ENCODE assay signal across 17 cellular contexts in the genomic region with DNA sequence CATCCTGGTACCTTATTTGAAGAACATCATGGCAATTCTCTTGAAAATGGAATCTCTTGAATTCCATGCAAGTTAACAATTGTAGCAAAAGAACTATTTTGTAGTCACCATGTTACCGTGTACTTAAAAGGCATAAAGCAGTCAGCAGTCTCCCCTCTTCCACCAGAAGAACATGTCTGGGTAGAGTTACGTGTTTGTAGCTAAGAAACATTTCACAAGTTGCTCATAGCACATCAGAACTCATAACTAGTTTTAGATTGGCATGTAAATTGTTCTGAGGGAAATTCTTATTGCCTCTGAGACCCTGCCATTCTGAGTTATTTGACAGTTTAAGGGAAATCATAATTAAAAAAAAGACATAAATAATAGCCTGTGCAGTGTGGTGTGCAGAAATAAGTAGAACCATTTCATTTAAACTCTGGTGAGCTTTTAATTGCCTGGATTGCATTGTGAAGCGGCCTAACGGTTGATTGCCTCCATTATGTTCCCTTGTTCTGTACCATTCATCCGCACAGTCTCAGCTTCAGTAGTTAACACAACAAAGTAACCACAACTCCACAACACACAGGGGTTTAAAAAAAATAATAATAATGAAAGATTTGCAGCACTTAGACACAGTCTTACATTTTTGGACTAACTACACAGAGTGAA. TPM values are rescaled to one million over a fixed set of nuclear protein-coding genes. Genes with fewer than 3 reads are reported as not detected.
DNase-seq lines count a peak whose midpoint lies in the region; ATAC-seq and TF ChIP-seq lines count a peak whose summit lies in the region.
"Had no signal": no experiment of that assay in that cellular context is flagged by ENCODE, and none has a peak within 500 bp of the region (broad histone marks: within the 10 kb centered on the region; RNA-seq: fewer than 3 reads in every experiment).

No MANE protein-coding gene starts in this region.

- TF ChIP-seq POLR2A in tibial nerve (IDR thresholded peaks at IDR 0.05), result no peak

- H3K4me1 ChIP-seq in neuron (ENCODE audit: insufficient read depth, low read length), result peaks cover 42% of the 10 kb centered on the region
- peaks cover 0 to 18% (median 1%) of the 10 kb centered on the region in 4 donors for H3K4me1 ChIP-seq in tibial nerve

- H3K4me3 Mint-ChIP-seq in Calu3 (ENCODE audit: low read depth, unreplicated experiment), result no peak overlapping the region
- H3K4me3 Mint-ChIP-seq in activated CD8-positive, alpha-beta T cell treated with anti-CD3 and anti-CD28 coated beads, Interleukin-2, amount 10 ng/mL, durations not matched to agents 7 days and 5 days, result no peak overlapping the region
- H3K4me3 Mint-ChIP-seq: activated naive CD8-positive, alpha-beta T cell treated with anti-CD3 and anti-CD28 coated beads, Interleukin-2, amount 50 U/mL, for 24 hours; dendritic cell treated with granulocyte-macrophage colony-stimulating factor and Interleukin-4, amounts not matched to agents 40 ng/mL and 50 ng/mL, for 4 days; HFFc6; T-helper 17 cell had no signal

- POLR2A ChIA-PET in activated CD8-positive, alpha-beta T cell treated with anti-CD3 and anti-CD28 coated beads, Interleukin-2, amount 10 ng/mL, durations not matched to agents 7 days and 5 days (lab: Charles Lee), result no interaction called here

- H3K4me3 ChIP-seq in neuron (ENCODE audit: low read length) (peak overlapping the region; percentile 66), tibial nerve (no peak overlapping the region)

- CTCF ChIA-PET in Calu3 (lab: Charles Lee), result no interaction called here
- CTCF ChIA-PET in activated CD8-positive, alpha-beta T cell treated with anti-CD3 and anti-CD28 coated beads, Interleukin-2, amount 10 ng/mL, durations not matched to agents 7 days and 5 days (lab: Charles Lee), result no interaction called here

- peak overlapping the region; percentile 54 for H3K27ac ChIP-seq in cingulate gyrus (ENCODE audit: low read depth, low read length)
- no peak overlapping the region for H3K27ac ChIP-seq in tibial nerve
- H3K27ac ChIP-seq: HL-60 had no signal

- H3K27me3 ChIP-seq in neuron (ENCODE audit: insufficient read depth, low read length) (peaks cover 8% of the 10 kb centered on the region), tibial nerve (no peaks in the 10 kb centered on the region)

- no peak for TF ChIP-seq EP300 in tibial nerve (IDR thresholded peaks at IDR 0.05)

- peak; percentile 67 for DNase-seq in Ammon's horn (ENCODE audit: low spot score)
- peak; percentile 84 for DNase-seq in NCI-H146 (lab: John Stamatoyannopoulos, UW)
- DNase-seq in Calu3, result no peak
- DNase-seq in activated CD8-positive, alpha-beta T cell treated with anti-CD3 and anti-CD28 coated beads, Interleukin-2, amount 10 ng/mL, durations not matched to agents 7 days and 5 days, result no peak
- no peak for DNase-seq in tibial nerve (ENCODE audit: low spot score in 2 of 2)
- no peak for DNase-seq in activated gamma-delta T cell (lab: John Stamatoyannopoulos, UW)
- DNase-seq: activated naive CD8-positive, alpha-beta T cell treated with anti-CD3 and anti-CD28 coated beads, Interleukin-2, amount 50 U/mL, for 24 hours; activated T-cell treated with anti-CD3 and anti-CD28 coated beads, Interleukin-2, amount 50 U/mL, for 1 hour; HFFc6; NCI-H446; stimulated activated CD4-positive, alpha-beta T cell treated with anti-CD3 and anti-CD28 coated beads, Interleukin-12 subunit alpha, Interleukin-12 subunit beta, amount 100 ng/mL, for 4 hours; T-helper 17 cell had no signal

- H3K36me3 Mint-ChIP-seq in Calu3 (ENCODE audit: insufficient read depth, unreplicated experiment), result peaks cover 11% of the 10 kb centered on the region
- H3K36me3 Mint-ChIP-seq in activated CD8-positive, alpha-beta T cell treated with anti-CD3 and anti-CD28 coated beads, Interleukin-2, amount 10 ng/mL, durations not matched to agents 7 days and 5 days (ENCODE audit: low read depth), result no peaks in the 10 kb centered on the region

- H3K36me3 ChIP-seq in neuron (ENCODE audit: insufficient read depth, low read length) (no peaks in the 10 kb centered on the region), tibial nerve (no peaks in the 10 kb centered on the region)

- intact Hi-C loops in Calu3 (cut with micrococcal nuclease; ENCODE audit: unreplicated experiment), result no loop called here

- TF ChIP-seq CTCF in Calu3 (IDR thresholded peaks at IDR 0.05; ENCODE audit: unreplicated experiment), result no peak
- TF ChIP-seq CTCF in tibial nerve (IDR thresholded peaks at IDR 0.05), result no peak

- WGBS in tibial nerve, 2 donors, result 90 to 93% methylated on average over 5 of the region's 5 CpGs

- H2AFZ ChIP-seq in neuron (ENCODE audit: low read depth, low read length), result peak overlapping the region; percentile 20

- H3K27ac Mint-ChIP-seq in Calu3 (ENCODE audit: unreplicated experiment), result no peak overlapping the region
- no peak overlapping the region for H3K27ac Mint-ChIP-seq in activated CD8-positive, alpha-beta T cell treated with anti-CD3 and anti-CD28 coated beads, Interleukin-2, amount 10 ng/mL, durations not matched to agents 7 days and 5 days
- H3K27ac Mint-ChIP-seq: activated naive CD8-positive, alpha-beta T cell treated with anti-CD3 and anti-CD28 coated beads, Interleukin-2, amount 50 U/mL, for 24 hours; dendritic cell treated with granulocyte-macrophage colony-stimulating factor and Interleukin-4, amounts not matched to agents 40 ng/mL and 50 ng/mL, for 4 days; HFFc6; T-helper 17 cell had no signal

- BruUV-seq in Calu3 (replicated peaks; lab: Mats Ljungman, UMichigan), result no TSS peak

- ATAC-seq in activated CD8-positive, alpha-beta T cell treated with anti-CD3 and anti-CD28 coated beads, Interleukin-2, amount 10 ng/mL, durations not matched to agents 7 days and 5 days, result no peak
- ATAC-seq: activated naive CD8-positive, alpha-beta T cell treated with anti-CD3 and anti-CD28 coated beads, Interleukin-2, amount 50 U/mL, for 24 hours; T-helper 17 cell had no signal

- H3K9me3 ChIP-seq in neuron (ENCODE audit: low read length) (no peaks in the 10 kb centered on the region), tibial nerve (no peaks in the 10 kb centered on the region)

- no peaks in the 10 kb centered on the region for H3K9me3 Mint-ChIP-seq in Calu3 (ENCODE audit: low read depth, unreplicated experiment)
- no peaks in the 10 kb centered on the region for H3K9me3 Mint-ChIP-seq in activated CD8-positive, alpha-beta T cell treated with anti-CD3 and anti-CD28 coated beads, Interleukin-2, amount 10 ng/mL, durations not matched to agents 7 days and 5 days (ENCODE audit: insufficient read depth)
- H3K9me3 Mint-ChIP-seq: dendritic cell treated with granulocyte-macrophage colony-stimulating factor and Interleukin-4, amounts not matched to agents 40 ng/mL and 50 ng/mL, for 4 days; HFFc6 had no signal

- H3K4me1 Mint-ChIP-seq in Calu3 (ENCODE audit: low read depth, unreplicated experiment), result no peaks in the 10 kb centered on the region
- H3K4me1 Mint-ChIP-seq in activated CD8-positive, alpha-beta T cell treated with anti-CD3 and anti-CD28 coated beads, Interleukin-2, amount 10 ng/mL, durations not matched to agents 7 days and 5 days (ENCODE audit: low read depth), result peaks cover 3% of the 10 kb centered on the region
- H3K4me1 Mint-ChIP-seq: activated naive CD8-positive, alpha-beta T cell treated with anti-CD3 and anti-CD28 coated beads, Interleukin-2, amount 50 U/mL, for 24 hours; T-helper 17 cell had no signal

- H3K27me3 Mint-ChIP-seq in Calu3 (ENCODE audit: unreplicated experiment), result no peaks in the 10 kb centered on the region
- H3K27me3 Mint-ChIP-seq in activated CD8-positive, alpha-beta T cell treated with anti-CD3 and anti-CD28 coated beads, Interleukin-2, amount 10 ng/mL, durations not matched to agents 7 days and 5 days (ENCODE audit: low read depth), result peaks cover 31% of the 10 kb centered on the region

RNA-seq across cellular contexts. Expression of gene LMO3, which starts 2.6 kb away (rescaled TPM):
- total RNA-seq in Calu3 (2022) (not detected in 2 replicates), tibial nerve (10 to 100 TPM; 12.4 to 26.6 (median 21.6) TPM)
- not detected for total RNA-seq in activated CD8-positive, alpha-beta T cell treated with anti-CD3 and anti-CD28 coated beads, Interleukin-2, amount 10 ng/mL, durations not matched to agents 7 days and 5 days
- total RNA-seq: RPMI7951, T-helper 17 cell had no signal

Comparison
In these comparisons a context has a peak if more than half of its experiments do, and no peak if none do; other contexts are left out.
1. DNase-seq: peak in Ammon's horn (single experiment) and NCI-H146 (single experiment); none in Calu3 (single experiment), activated CD8-positive, alpha-beta T cell treated with anti-CD3 and anti-CD28 coated beads, Interleukin-2, amount 10 ng/mL, durations not matched to agents 7 days and 5 days (single experiment), tibial nerve (0 of 2) and activated gamma-delta T cell (single experiment).
2. RNA of gene LMO3, which starts 2.6 kb away (total RNA-seq): 12.4 to 26.6 TPM in tibial nerve; not detected in Calu3 and not detected in activated CD8-positive, alpha-beta T cell treated with anti-CD3 and anti-CD28 coated beads, Interleukin-2, amount 10 ng/mL, durations not matched to agents 7 days and 5 days; every median in the first group is over 10 times any median in the second.